ENCODE assay signal across 1 cellular context in the genomic region with DNA sequence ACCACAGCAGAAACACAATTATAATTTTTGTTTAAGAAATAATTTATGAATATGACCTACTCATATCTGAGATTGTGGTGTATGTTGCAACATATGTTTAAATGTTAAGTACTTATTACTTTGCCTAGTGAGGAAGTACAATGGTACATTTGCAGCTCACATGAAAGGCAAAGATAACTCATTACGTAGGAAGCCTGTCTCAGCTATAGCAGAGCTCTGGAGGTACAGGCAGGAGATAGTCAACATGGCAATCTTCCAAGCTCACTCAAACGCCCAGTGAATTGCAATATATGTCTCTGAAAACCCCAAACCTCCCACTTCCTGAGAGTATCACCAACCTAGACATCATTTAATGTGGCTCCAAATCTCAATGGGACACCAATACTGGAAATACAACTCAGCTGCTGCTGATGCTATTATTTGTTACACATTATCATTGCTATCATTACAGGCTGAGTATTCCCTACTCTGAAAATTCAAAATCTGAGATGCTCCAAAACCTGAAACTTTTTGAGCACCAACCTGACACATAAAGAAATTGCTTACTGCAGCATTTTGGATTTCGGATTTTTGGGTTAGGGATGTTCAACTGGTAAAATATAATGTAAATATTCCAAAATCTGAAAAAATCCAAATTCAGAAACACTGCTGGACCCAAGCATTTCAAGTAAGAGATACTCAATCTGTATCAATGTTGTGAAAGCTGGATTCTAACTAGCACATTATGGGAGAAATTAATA.
TF ChIP-seq lines count a peak whose summit lies in the region.

No MANE protein-coding gene starts in this region.

TF ChIP-seq in K562, 482 proteins besides CTCF, POLR2A, EP300 and RAD21 (continued from another document):
- TF ChIP-seq PURB (CRISPR knock-in tag; IDR thresholded peaks at IDR 0.05; ENCODE audit: low read depth) = no peak
- no peak for TF ChIP-seq U2AF2 (optimal IDR thresholded peaks at IDR 0.05; ENCODE audit: low read depth, low read length)
